1 cellular context compared by ENCODE assay signal in the genomic region with DNA sequence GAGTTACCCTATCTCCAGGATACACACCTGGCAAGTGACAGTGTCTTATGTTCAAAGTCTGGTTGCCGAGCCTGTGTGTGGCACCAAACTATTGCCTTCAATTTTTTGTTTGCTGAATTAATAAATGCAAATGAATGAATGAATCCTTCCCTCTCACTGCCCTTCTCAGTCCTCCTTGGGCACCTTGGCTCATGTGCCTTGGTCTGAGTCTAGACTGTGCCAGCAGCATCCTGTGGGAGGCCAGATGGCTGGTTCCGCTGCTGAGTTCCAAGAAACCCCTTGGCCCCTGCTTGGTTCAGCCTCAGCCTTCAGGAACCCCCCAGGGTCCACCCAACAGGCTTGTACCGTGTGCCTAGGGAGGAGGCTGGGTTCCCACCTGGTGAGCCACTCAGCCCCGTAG.
TF ChIP-seq lines count a peak whose summit lies in the region.

No MANE protein-coding gene starts in this region.

TF ChIP-seq in H1, 55 proteins besides CTCF, POLR2A, EP300 and RAD21:
- TF ChIP-seq, protein P1, sequence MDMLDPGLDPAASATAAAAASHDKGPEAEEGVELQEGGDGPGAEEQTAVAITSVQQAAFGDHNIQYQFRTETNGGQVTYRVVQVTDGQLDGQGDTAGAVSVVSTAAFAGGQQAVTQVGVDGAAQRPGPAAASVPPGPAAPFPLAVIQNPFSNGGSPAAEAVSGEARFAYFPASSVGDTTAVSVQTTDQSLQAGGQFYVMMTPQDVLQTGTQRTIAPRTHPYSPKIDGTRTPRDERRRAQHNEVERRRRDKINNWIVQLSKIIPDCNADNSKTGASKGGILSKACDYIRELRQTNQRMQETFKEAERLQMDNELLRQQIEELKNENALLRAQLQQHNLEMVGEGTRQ (IDR thresholded peaks at IDR 0.05; ENCODE audit: low read length), result no peak
- TF ChIP-seq RXRA (IDR thresholded peaks at IDR 0.05; ENCODE audit: insufficient read depth, low read depth, low read length) (no peak), EGR1 (IDR thresholded peaks at IDR 0.05; ENCODE audit: borderline replicate concordance, low read depth, low read length) (no peak), HDAC6 (IDR thresholded peaks at IDR 0.05; ENCODE audit: low read depth, low read length) (no peak), KDM1A (IDR thresholded peaks at IDR 0.05; ENCODE audit: borderline replicate concordance, low read length) (no peak), SP4 (IDR thresholded peaks at IDR 0.05; ENCODE audit: low read length) (no peak), TEAD4 (IDR thresholded peaks at IDR 0.05; ENCODE audit: low read depth, low read length) (no peak), SIRT6 (IDR thresholded peaks at IDR 0.05; ENCODE audit: low read length) (no peak), SAP30 (IDR thresholded peaks at IDR 0.05; ENCODE audit: insufficient read depth, insufficient replicate concordance, low read length) (no peak), GABPA (IDR thresholded peaks at IDR 0.05; ENCODE audit: borderline replicate concordance, insufficient read depth, low read length) (no peak), ASH2L (IDR thresholded peaks at IDR 0.05; ENCODE audit: low read length) (no peak), CREB1 (IDR thresholded peaks at IDR 0.05) (no peak)
- TF ChIP-seq, protein P2, sequence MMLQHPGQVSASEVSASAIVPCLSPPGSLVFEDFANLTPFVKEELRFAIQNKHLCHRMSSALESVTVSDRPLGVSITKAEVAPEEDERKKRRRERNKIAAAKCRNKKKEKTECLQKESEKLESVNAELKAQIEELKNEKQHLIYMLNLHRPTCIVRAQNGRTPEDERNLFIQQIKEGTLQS (IDR thresholded peaks at IDR 0.05; ENCODE audit: insufficient read depth, low read depth, low read length), result no peak
- TF ChIP-seq, protein P3, sequence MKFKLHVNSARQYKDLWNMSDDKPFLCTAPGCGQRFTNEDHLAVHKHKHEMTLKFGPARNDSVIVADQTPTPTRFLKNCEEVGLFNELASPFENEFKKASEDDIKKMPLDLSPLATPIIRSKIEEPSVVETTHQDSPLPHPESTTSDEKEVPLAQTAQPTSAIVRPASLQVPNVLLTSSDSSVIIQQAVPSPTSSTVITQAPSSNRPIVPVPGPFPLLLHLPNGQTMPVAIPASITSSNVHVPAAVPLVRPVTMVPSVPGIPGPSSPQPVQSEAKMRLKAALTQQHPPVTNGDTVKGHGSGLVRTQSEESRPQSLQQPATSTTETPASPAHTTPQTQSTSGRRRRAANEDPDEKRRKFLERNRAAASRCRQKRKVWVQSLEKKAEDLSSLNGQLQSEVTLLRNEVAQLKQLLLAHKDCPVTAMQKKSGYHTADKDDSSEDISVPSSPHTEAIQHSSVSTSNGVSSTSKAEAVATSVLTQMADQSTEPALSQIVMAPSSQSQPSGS (IDR thresholded peaks at IDR 0.05; ENCODE audit: low read length), result no peak
